8 cellular contexts compared by ENCODE assay signal in the genomic region with DNA sequence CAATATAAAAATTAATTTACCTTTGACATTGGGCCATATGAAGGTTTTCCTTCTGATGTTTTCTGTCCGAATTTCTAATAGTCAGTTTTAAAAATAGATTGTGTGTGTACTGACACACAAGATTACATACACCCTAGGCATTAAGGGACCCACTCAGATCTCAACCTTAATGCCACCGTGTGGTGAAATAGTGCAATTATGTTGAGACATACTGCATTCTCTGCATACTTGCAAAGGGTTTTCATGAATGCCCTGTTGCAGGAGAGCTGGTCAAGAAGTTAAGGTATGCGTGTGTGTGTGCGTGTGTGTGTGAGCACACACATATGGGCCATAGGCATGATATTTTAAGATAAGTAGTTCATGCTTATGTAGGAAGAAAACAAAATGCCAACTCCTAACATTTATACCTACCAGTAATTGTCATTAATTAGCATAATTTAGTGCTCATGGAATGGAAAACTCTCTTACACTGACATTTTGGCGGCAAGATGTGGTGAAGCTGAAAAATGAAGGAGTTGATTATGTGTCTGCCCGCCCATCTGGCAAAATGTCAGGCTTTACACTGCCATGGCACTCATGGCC. TPM values are rescaled to one million over a fixed set of nuclear protein-coding genes. Genes with fewer than 3 reads are reported as not detected.
DNase-seq lines count a peak whose midpoint lies in the region; ATAC-seq and TF ChIP-seq lines count a peak whose summit lies in the region.

No MANE protein-coding gene starts in this region.

- TF ChIP-seq CTCF in HFFc6 (IDR thresholded peaks at IDR 0.05) (peak; percentile 80), neural progenitor cell (IDR thresholded peaks at IDR 0.05) (peak; percentile 64)

- H3K27ac Mint-ChIP-seq in HFFc6, result no peak overlapping the region
- H3K27ac Mint-ChIP-seq in neural progenitor cell, result no peak overlapping the region

- no peaks in the 10 kb centered on the region for H3K27me3 ChIP-seq in neural progenitor cell

- no peaks in the 10 kb centered on the region for H3K79me2 ChIP-seq in neural progenitor cell (ENCODE audit: low read depth)

- no peaks in the 10 kb centered on the region for H3K9me3 ChIP-seq in neural progenitor cell (ENCODE audit: low read depth)

- no peaks in the 10 kb centered on the region for H3K4me1 ChIP-seq in neural progenitor cell

- H3K4me3 Mint-ChIP-seq in HFFc6 (no peak overlapping the region), neural progenitor cell (no peak overlapping the region)

- H3K9me3 Mint-ChIP-seq in HFFc6 (no peaks in the 10 kb centered on the region), neural progenitor cell (no peaks in the 10 kb centered on the region)

- H4K20me1 ChIP-seq in neural progenitor cell (ENCODE audit: low read depth), result no peaks in the 10 kb centered on the region

- no peaks in the 10 kb centered on the region for H3K36me3 ChIP-seq in neural progenitor cell

- H3K9ac ChIP-seq in neural progenitor cell, result no peak overlapping the region

- no peaks in the 10 kb centered on the region for H3F3A ChIP-seq in neural progenitor cell (ENCODE audit: low read depth)

- H3K36me3 Mint-ChIP-seq in HFFc6 (ENCODE audit: low read depth) (no peaks in the 10 kb centered on the region), neural progenitor cell (no peaks in the 10 kb centered on the region)

- no peak overlapping the region for H3K4me3 ChIP-seq in neural progenitor cell

- H3K27ac ChIP-seq in epithelial cell of prostate (no peak overlapping the region), neural progenitor cell (no peak overlapping the region)

- DNase-seq in COLO829 (ENCODE audit: low spot score) (peak; percentile 17), HFFc6 (peak; percentile 79), OCI-M1 (lab: John Stamatoyannopoulos, UW) (peak; percentile 84), epithelial cell of prostate (ENCODE audit: low read depth, low spot score) (peak; percentile 8), neural progenitor cell (ENCODE audit: low spot score) (peak; percentile 79)

- no peak overlapping the region for H2AFZ ChIP-seq in neural progenitor cell (replicated peaks)

- H3K4me2 ChIP-seq in neural progenitor cell, result no peak overlapping the region

- H3K4me1 Mint-ChIP-seq in HFFc6 (ENCODE audit: low read depth) (peaks cover 24% of the 10 kb centered on the region), neural progenitor cell (no peaks in the 10 kb centered on the region)

- peaks cover under 1% of the 10 kb centered on the region; the same call in 1 of the 2 replicates for H3K27me3 Mint-ChIP-seq in HFFc6 (ENCODE audit: insufficient read depth)
- H3K27me3 Mint-ChIP-seq in neural progenitor cell (ENCODE audit: insufficient read depth, low read depth), result peaks cover 2% of the 10 kb centered on the region

- ATAC-seq in GM19452 (IDR thresholded peaks at IDR 0.05; ENCODE audit: unreplicated experiment) (no peak), GM18498 (IDR thresholded peaks at IDR 0.05; ENCODE audit: unreplicated experiment) (no peak), HG03175 (IDR thresholded peaks at IDR 0.05; ENCODE audit: unreplicated experiment) (no peak)

RNA-seq across cellular contexts. Expression of a gene that starts 58.8 kb away (rescaled TPM):
- not detected for total RNA-seq in HFFc6 (2021; fragmentation: NEBNext Ultra II Directional; extraction: Animal tissue kit (Norgen Biotek cat#: 25700))
- total RNA-seq in neural progenitor cell (ENCODE audit: low replicate concordance), result not detected in 2 replicates

Comparison
In these comparisons a context has a peak if more than half of its experiments do, and no peak if none do; other contexts are left out.
1. DNase-seq: peak in every context shown above with its lines; median percentile 84 in OCI-M1; 79 in HFFc6; 79 in neural progenitor cell; 17 in COLO829; 8 in epithelial cell of prostate.